In genomic region chr10:104334965-104335650, GRCh38 we compare ENCODE assay signal across 8 cellular contexts. TPM values are rescaled to one million over a fixed set of nuclear protein-coding genes. Genes with fewer than 3 reads are reported as not detected.
DNase-seq lines count a peak whose midpoint lies in the region; ATAC-seq and TF ChIP-seq lines count a peak whose summit lies in the region.
"Had no signal": no experiment of that assay in that cellular context is flagged by ENCODE, and none has a peak within 500 bp of the region (broad histone marks: within the 10 kb centered on the region; RNA-seq: fewer than 3 reads in every experiment).

No MANE protein-coding gene starts in this region.

- H2AFZ ChIP-seq in Karpas-422 (ENCODE audit: low read length) (no peak overlapping the region), smooth muscle cell (ENCODE audit: low read depth) (no peak overlapping the region)

- peaks cover 68% of the 10 kb centered on the region for H4K20me1 ChIP-seq in Karpas-422 (ENCODE audit: insufficient read depth, low read depth, low read length)
- peaks cover 75% of the 10 kb centered on the region for H4K20me1 ChIP-seq in smooth muscle cell (ENCODE audit: low read depth)

- peak overlapping the region; percentile 15; the same call in 1 of the 2 replicates for H3K9ac ChIP-seq in Karpas-422 (ENCODE audit: low read length)
- no peak overlapping the region for H3K9ac ChIP-seq in smooth muscle cell (ENCODE audit: low read depth)

- H3K27me3 ChIP-seq in Karpas-422 (ENCODE audit: low read length) (no peaks in the 10 kb centered on the region), Panc1 (ENCODE audit: control insufficient read depth, insufficient read depth, low read length) (no peaks in the 10 kb centered on the region), esophagus squamous epithelium (no peaks in the 10 kb centered on the region), smooth muscle cell (ENCODE audit: low read depth) (no peaks in the 10 kb centered on the region)

- no peaks in the 10 kb centered on the region for H3K9me2 ChIP-seq in Karpas-422 (replicated peaks; ENCODE audit: insufficient read depth, low read length)

- peak; percentile 73 for DNase-seq in Karpas-422
- no peak for DNase-seq in Panc1 (ENCODE audit: low read depth, low spot score)
- DNase-seq in esophagus squamous epithelium (lab: John Stamatoyannopoulos, UW) = no peak
- DNase-seq in smooth muscle cell (lab: John Stamatoyannopoulos, UW; ENCODE audit: unreplicated experiment) = no peak
- no peak for DNase-seq in HuH-7.5 (ENCODE audit: low spot score)
- no peak for DNase-seq in amygdala (lab: John Stamatoyannopoulos, UW)
- DNase-seq: KG1 had no signal

- H3K4me3 ChIP-seq in Karpas-422 (ENCODE audit: low read length) (no peak overlapping the region; the same call in 1 of the 2 replicates), Panc1 (ENCODE audit: low read depth in 2 of 2, low read length in 2 of 2) (peak overlapping the region; percentile 83 to 86), esophagus squamous epithelium (peak overlapping the region; percentile 1 to 99 (median 82)), smooth muscle cell (no peak overlapping the region)

- no TSS peak for BruUV-seq in Panc1 (replicated peaks; lab: Mats Ljungman, UMichigan)

- CTCF ChIA-PET in Panc1 (lab: Charles Lee) = no interaction called here

- in situ Hi-C loops in Panc1 (cut with HindIII; ENCODE audit: low pct_unique_long_range_greater_than_20kb, low sequenced_read_pairs) = no loop called here

- peak overlapping the region; percentile 38 for H3K4me2 ChIP-seq in Karpas-422 (ENCODE audit: low read depth, low read length, poor library complexity, severe bottlenecking)
- H3K4me2 ChIP-seq in smooth muscle cell = peak overlapping the region; percentile 97

- peaks cover 35% of the 10 kb centered on the region for H3F3A ChIP-seq in smooth muscle cell (ENCODE audit: low read depth)

- intact Hi-C loops in Panc1 (cut with micrococcal nuclease; ENCODE audit: unreplicated experiment) = no loop called here
- intact Hi-C loops in esophagus squamous epithelium (cut with DNase I) = no loop called here

- H3K27ac ChIP-seq in Karpas-422 (ENCODE audit: low read length) = no peak overlapping the region
- peak overlapping the region; percentile 98 for H3K27ac ChIP-seq in Panc1 (ENCODE audit: low read length)
- H3K27ac ChIP-seq in esophagus squamous epithelium = peak overlapping the region; percentile 94 to 99 (median 99)
- peak overlapping the region; percentile 9 for H3K27ac ChIP-seq in smooth muscle cell (ENCODE audit: low read depth)

- POLR2A ChIA-PET in Panc1 (lab: Charles Lee) = interaction anchor here (0.6 kb wide), 2 partner anchors 21 to 574 kb away, joined by 3 to 5 read pairs; no protein-coding TSS in a partner anchor

- H3K9me3 ChIP-seq in Karpas-422 (ENCODE audit: low read length) (no peaks in the 10 kb centered on the region), Panc1 (ENCODE audit: control insufficient read depth, insufficient read depth, low read depth, low read length) (no peaks in the 10 kb centered on the region), esophagus squamous epithelium (no peaks in the 10 kb centered on the region), smooth muscle cell (replicated peaks; ENCODE audit: low read depth) (no peaks in the 10 kb centered on the region)

- H3K79me2 ChIP-seq in Karpas-422 (ENCODE audit: low read length) (0 out of 2 replicates have a peak, but pooled peaks cover 2% of the 10 kb centered on the region), smooth muscle cell (ENCODE audit: low read depth) (peaks cover 65% of the 10 kb centered on the region)

- no peaks in the 10 kb centered on the region for H3K36me3 ChIP-seq in Karpas-422 (ENCODE audit: insufficient read depth, low read length)
- peaks cover 4% of the 10 kb centered on the region; the same call in 1 of the 2 replicates for H3K36me3 ChIP-seq in Panc1 (ENCODE audit: control insufficient read depth, insufficient read depth, low read length)
- H3K36me3 ChIP-seq in esophagus squamous epithelium = peaks cover 0 to 17% (median 0%) of the 10 kb centered on the region in 3 donors
- no peaks in the 10 kb centered on the region for H3K36me3 ChIP-seq in smooth muscle cell (ENCODE audit: low read depth)

- H3K4me1 ChIP-seq in Karpas-422 (ENCODE audit: low read length) (peaks cover 50% of the 10 kb centered on the region), Panc1 (ENCODE audit: control insufficient read depth, insufficient read depth, low read length) (peaks cover 70% of the 10 kb centered on the region), esophagus squamous epithelium (peaks cover 56 to 89% (median 69%) of the 10 kb centered on the region in 3 donors), smooth muscle cell (ENCODE audit: low read depth) (peaks cover 64% of the 10 kb centered on the region)

- ATAC-seq in Panc1 = no peak
- ATAC-seq in HG03469 (IDR thresholded peaks at IDR 0.05; ENCODE audit: unreplicated experiment) = no peak

- peak in 2 of 4 donors; percentile 23 to 37 for TF ChIP-seq POLR2A in esophagus squamous epithelium (IDR thresholded peaks at IDR 0.05)

- TF ChIP-seq CTCF in Panc1 (IDR thresholded peaks at IDR 0.05) (no peak), esophagus squamous epithelium (IDR thresholded peaks at IDR 0.05) (no peak), smooth muscle cell (IDR thresholded peaks at IDR 0.05; ENCODE audit: borderline replicate concordance, insufficient read depth, poor library complexity, severe bottlenecking) (no peak)

- 40 to 54% methylated on average over 11 to 13 of the region's 13 CpGs for WGBS in esophagus squamous epithelium, 2 donors
- WGBS in smooth muscle cell (ENCODE audit: low lambda C conversion rate) = 86% methylated on average over 13 of the region's 13 CpGs

RNA-seq across cellular contexts. Expression of gene ITPRIP, which starts 3.2 kb away (rescaled TPM):
- 4.5 and 4.6 TPM in 2 replicates for total RNA-seq in Karpas-422 (2014; rRNA removed; shearing (Covaris generic); ENCODE audit: low replicate concordance)
- total RNA-seq in Panc1 (2021; ENCODE audit: unreplicated experiment) (55.0 TPM), esophagus squamous epithelium (10 to 100 TPM; 37.6 to 61.6 (median 38.4) TPM), smooth muscle cell (26.5 and 33.6 TPM in 2 replicates)
- polyA plus RNA-seq in Panc1 (2012; ENCODE audit: insufficient read length) = 52.8 TPM
- polyA plus RNA-seq in smooth muscle cell = 44.5 and 59.3 TPM in 2 replicates

RNA-seq across cellular contexts. Expression of gene CFAP58, which starts 18.5 kb away (rescaled TPM):
- 0.26 and 1.4 TPM in 2 replicates for total RNA-seq in Karpas-422 (2014; rRNA removed; shearing (Covaris generic); ENCODE audit: low replicate concordance)
- total RNA-seq in Panc1 (2021; ENCODE audit: unreplicated experiment) (2.0 TPM), esophagus squamous epithelium (under 1 TPM in 3 of 4 donors, not detected in 1; 0.13 to 0.41 (median 0.19) TPM), smooth muscle cell (0.04 and 0.54 TPM in 2 replicates)
- 1.4 TPM for polyA plus RNA-seq in Panc1 (2012; ENCODE audit: insufficient read length)
- polyA plus RNA-seq in smooth muscle cell = 0.39 and 0.73 TPM in 2 replicates

Comparison
In these comparisons a context has a peak if more than half of its experiments do, and no peak if none do; other contexts are left out.
1. H3K4me3 ChIP-seq: peak in Panc1 (2 of 2) and esophagus squamous epithelium (4 of 4); none in Karpas-422 (single experiment) and smooth muscle cell (single experiment).